Comparison of ENCODE assay signal across 22 cellular contexts in genomic region chr13:67474114-67474513, GRCh38.
"Had no signal": no experiment of that assay in that cellular context is flagged by ENCODE, and none has a peak within 500 bp of the region (broad histone marks: within the 10 kb centered on the region; RNA-seq: fewer than 3 reads in every experiment).

No MANE protein-coding gene starts in this region.

- H3K27ac ChIP-seq: KMS-11, SJSA1, SK-N-MC had no signal

- H3K36me3 ChIP-seq: SJSA1 had no signal

- H3K4me1 ChIP-seq: SJSA1 had no signal

- H3K4me3 ChIP-seq: SJSA1, SK-N-MC had no signal

- H3K27me3 ChIP-seq: SJSA1 had no signal

- DNase-seq: Kasumi-1, MV-4-11, NCI-H1048, NCI-H1105, NCI-H1417 treated with DMSO at 0.1 percent for 48 hours, NCI-H146, NCI-H1694 treated with DMSO at 0.1 percent for 48 hours, NCI-H2029, NCI-H2081 treated with DMSO at 0.1 percent for 48 hours, NCI-H2171, NCI-H226, NCI-H446, NCI-H510A, NCI-H524 treated with DMSO at 0.1 percent for 48 hours, NCI-H69, NCI-H774, Right ventricle myocardium superior, RPMI8226, SIG-M5 had no signal

- H3K9me3 ChIP-seq: SJSA1 had no signal
